18 cellular contexts compared by ENCODE assay signal in the genomic region with DNA sequence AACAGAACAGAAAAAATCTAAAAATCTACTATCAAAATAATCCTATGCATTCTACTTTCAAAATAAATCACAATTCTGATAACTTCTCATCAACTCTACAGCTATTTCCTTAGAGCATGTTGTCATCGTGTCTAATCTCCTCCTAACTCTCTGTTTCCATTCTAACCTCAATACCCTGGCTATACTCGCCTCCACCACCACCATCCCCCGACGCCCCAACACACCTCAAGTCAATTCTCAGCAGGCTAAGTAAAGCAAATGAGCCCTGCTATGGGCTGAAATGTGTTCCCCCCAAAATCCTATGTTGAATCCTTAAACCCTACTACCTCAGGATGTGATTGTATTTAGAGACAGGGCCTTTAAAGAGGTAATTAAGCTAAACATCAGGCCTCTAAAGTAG. TPM values are rescaled to one million over a fixed set of nuclear protein-coding genes. Genes with fewer than 3 reads are reported as not detected.
DNase-seq lines count a peak whose midpoint lies in the region; ATAC-seq and TF ChIP-seq lines count a peak whose summit lies in the region.
"Had no signal": no experiment of that assay in that cellular context is flagged by ENCODE, and none has a peak within 500 bp of the region (broad histone marks: within the 10 kb centered on the region; RNA-seq: fewer than 3 reads in every experiment).

No MANE protein-coding gene starts in this region.

- no peak overlapping the region for H2BK20ac ChIP-seq in H9 (ENCODE audit: low read depth, low read length, poor library complexity, severe bottlenecking)

- no peak for TF ChIP-seq CTCF in H9 (conservative IDR thresholded peaks at IDR 0.05)

- peak overlapping the region; percentile 38 for H3K27ac Mint-ChIP-seq in activated naive CD4-positive, alpha-beta T cell treated with anti-CD3 and anti-CD28 coated beads, Interleukin-2, amount 10 ng/mL, durations not matched to agents 7 days and 5 days
- peak overlapping the region in 2 of 3 experiments; percentile 32 to 64; a peak in 5 of 7 replicates for H3K27ac Mint-ChIP-seq in H9
- H3K27ac Mint-ChIP-seq in central memory CD8-positive, alpha-beta T cell (ENCODE audit: low read depth): peak overlapping the region; percentile 6
- H3K27ac Mint-ChIP-seq: activated naive CD4-positive, alpha-beta T cell treated with anti-CD3 and anti-CD28 coated beads, Interleukin-2, amount 50 U/mL, for 24 hours had no signal

- no peak overlapping the region for H2BK12ac ChIP-seq in H9 (ENCODE audit: insufficient read length, low read depth, low read length)

- H3K9me3 Mint-ChIP-seq in activated naive CD4-positive, alpha-beta T cell treated with anti-CD3 and anti-CD28 coated beads, Interleukin-2, amount 10 ng/mL, durations not matched to agents 7 days and 5 days: peaks cover 4% of the 10 kb centered on the region
- H3K9me3 Mint-ChIP-seq in H9: peaks cover 0 to 3% of the 10 kb centered on the region in 2 experiments; a peak in 3 of 5 replicates
- no peaks in the 10 kb centered on the region for H3K9me3 Mint-ChIP-seq in central memory CD8-positive, alpha-beta T cell
- H3K9me3 Mint-ChIP-seq: activated naive CD4-positive, alpha-beta T cell treated with anti-CD3 and anti-CD28 coated beads, Interleukin-2, amount 50 U/mL, for 24 hours had no signal

- no peak overlapping the region for H3K4ac ChIP-seq in H9 (ENCODE audit: low read depth, low read length)

- no peak overlapping the region for H4K5ac ChIP-seq in H9 (ENCODE audit: insufficient read length, low read depth, low read length)

- H3K4me2 ChIP-seq in H9 (ENCODE audit: insufficient read depth, insufficient read length, low read length): no peak overlapping the region

- H3K9ac ChIP-seq in H9 (ENCODE audit: extremely low read depth, insufficient read length, low read length): no peak overlapping the region

- H3K4me1 ChIP-seq in H9 (ENCODE audit: insufficient read depth, low read length): peaks cover 3% of the 10 kb centered on the region; the same call in 1 of the 2 replicates

- no peak overlapping the region for H2AFZ ChIP-seq in H9 (ENCODE audit: low read length)

- CTCF ChIA-PET in activated naive CD4-positive, alpha-beta T cell treated with anti-CD3 and anti-CD28 coated beads, Interleukin-2, amount 10 ng/mL, durations not matched to agents 7 days and 5 days (lab: Charles Lee): no interaction called here

- H2AK5ac ChIP-seq in H9 (ENCODE audit: insufficient read length, low read length): no peak overlapping the region

- DNase-seq in activated naive CD4-positive, alpha-beta T cell treated with anti-CD3 and anti-CD28 coated beads, Interleukin-2, amount 10 ng/mL, durations not matched to agents 7 days and 5 days: no peak
- DNase-seq in activated naive CD4-positive, alpha-beta T cell treated with Interleukin-2 at 50 U/mL for 16 hours: no peak
- no peak for DNase-seq in H9
- no peak for DNase-seq in central memory CD8-positive, alpha-beta T cell (ENCODE audit: low spot score in 2 of 2)
- peak; percentile 34 for DNase-seq in stimulated activated naive CD8-positive, alpha-beta T cell treated with anti-CD3 and anti-CD28 coated beads, Interleukin-15, Interleukin-2, amounts not matched to agents 100 U/mL and 50 U/mL, for 24 hours
- no peak for DNase-seq in NCI-H2107 (lab: John Stamatoyannopoulos, UW)
- DNase-seq in stimulated activated naive CD4-positive, alpha-beta T cell treated with Interleukin-2 at 50 U/mL for 16 hours (lab: John Stamatoyannopoulos, UW): no peak
- DNase-seq: activated CD4-positive, alpha-beta T cell treated with anti-CD3 and anti-CD28 coated beads for 4 hours; hippocampal formation; Kasumi-1; left colon; mucosa of descending colon; NCI-H1417; NCI-H226; nucleus accumbens; right lobe of liver had no signal

- no peaks in the 10 kb centered on the region for H4K20me1 ChIP-seq in H9 (ENCODE audit: control insufficient read depth, insufficient read depth, insufficient read length)

- WGBS in H9 (ENCODE audit: extremely low coverage, insufficient read length, low lambda C conversion rate): no CpG with 5 or more reads among the region's 4 CpGs

- H3K18ac ChIP-seq in H9 (ENCODE audit: insufficient read length, low read depth, low read length): no peak overlapping the region

- H3K14ac ChIP-seq in H9 (ENCODE audit: insufficient read depth, low read length): no peak overlapping the region

- H3K79me2 ChIP-seq in H9 (ENCODE audit: insufficient read depth, low read length): peaks cover 2% of the 10 kb centered on the region; the same call in 1 of the 2 replicates

- H3K56ac ChIP-seq in H9 (ENCODE audit: insufficient read length, low read depth, low read length): no peak overlapping the region

- peaks cover 8% of the 10 kb centered on the region for H3K79me1 ChIP-seq in H9 (ENCODE audit: insufficient read depth, low read depth, low read length, poor library complexity, severe bottlenecking)

- H4K8ac ChIP-seq in H9 (replicated peaks; ENCODE audit: insufficient read length, low read depth, low read length): no peak overlapping the region

- peaks cover 34% of the 10 kb centered on the region for H3K36me3 Mint-ChIP-seq in activated naive CD4-positive, alpha-beta T cell treated with anti-CD3 and anti-CD28 coated beads, Interleukin-2, amount 10 ng/mL, durations not matched to agents 7 days and 5 days
- H3K36me3 Mint-ChIP-seq in H9 (ENCODE audit: insufficient read depth in 1 of 3, low read depth in 3 of 3): peaks cover 12 to 27% (median 25%) of the 10 kb centered on the region in 3 experiments
- peaks cover 12% of the 10 kb centered on the region for H3K36me3 Mint-ChIP-seq in central memory CD8-positive, alpha-beta T cell (ENCODE audit: insufficient read depth)

- no peaks in the 10 kb centered on the region for H3K27me3 Mint-ChIP-seq in activated naive CD4-positive, alpha-beta T cell treated with anti-CD3 and anti-CD28 coated beads, Interleukin-2, amount 10 ng/mL, durations not matched to agents 7 days and 5 days
- H3K27me3 Mint-ChIP-seq in H9 (ENCODE audit: low read depth): no peaks in the 10 kb centered on the region; the same call in 1 of the 2 replicates
- no peaks in the 10 kb centered on the region for H3K27me3 Mint-ChIP-seq in central memory CD8-positive, alpha-beta T cell
- H3K27me3 Mint-ChIP-seq: activated naive CD4-positive, alpha-beta T cell treated with anti-CD3 and anti-CD28 coated beads, Interleukin-2, amount 50 U/mL, for 24 hours had no signal

- peaks cover 22% of the 10 kb centered on the region for H3K4me1 Mint-ChIP-seq in activated naive CD4-positive, alpha-beta T cell treated with anti-CD3 and anti-CD28 coated beads, Interleukin-2, amount 10 ng/mL, durations not matched to agents 7 days and 5 days
- peaks cover 19 to 28% of the 10 kb centered on the region in 2 experiments for H3K4me1 Mint-ChIP-seq in H9
- peaks cover 44% of the 10 kb centered on the region for H3K4me1 Mint-ChIP-seq in central memory CD8-positive, alpha-beta T cell

- no peak overlapping the region for H2BK120ac ChIP-seq in H9 (ENCODE audit: low read depth, low read length, poor library complexity, severe bottlenecking)

- H2BK5ac ChIP-seq in H9 (ENCODE audit: insufficient read length, low read length): no peak overlapping the region

- H3K27ac ChIP-seq in H9 (ENCODE audit: insufficient read length, low read depth, low read length): no peak overlapping the region
- H3K27ac ChIP-seq: right lobe of liver had no signal

- H3K23ac ChIP-seq in H9 (ENCODE audit: insufficient read length, low read depth, low read length): no peak overlapping the region

- no peak overlapping the region for H4K91ac ChIP-seq in H9 (ENCODE audit: insufficient read length, low read depth, low read length)

- no peak overlapping the region for H3T11ph ChIP-seq in H9 (ENCODE audit: low read length)

- no peaks in the 10 kb centered on the region for H3K23me2 ChIP-seq in H9 (ENCODE audit: insufficient read length, low read depth, low read length, poor library complexity, severe bottlenecking)

- ATAC-seq in central memory CD8-positive, alpha-beta T cell (replicated peaks; ENCODE audit: extremely low read depth, poor library complexity, severe bottlenecking): no peak
- ATAC-seq in stimulated activated naive CD8-positive, alpha-beta T cell treated with anti-CD3 and anti-CD28 coated beads, Interleukin-15, Interleukin-2, amounts not matched to agents 100 U/mL and 50 U/mL, for 24 hours: peak; percentile 76
- no peak for ATAC-seq in GM19023 (IDR thresholded peaks at IDR 0.05; ENCODE audit: unreplicated experiment)
- ATAC-seq: left colon, mucosa of descending colon, right lobe of liver had no signal

- H3K9me3 ChIP-seq in H9 (ENCODE audit: control insufficient read depth, low read depth, low read length): no peaks in the 10 kb centered on the region
- H3K9me3 ChIP-seq: mucosa of descending colon, right lobe of liver had no signal

- no peak overlapping the region for H2BK15ac ChIP-seq in H9 (ENCODE audit: low read depth, low read length)

- no peak overlapping the region for H3K4me3 Mint-ChIP-seq in activated naive CD4-positive, alpha-beta T cell treated with anti-CD3 and anti-CD28 coated beads, Interleukin-2, amount 10 ng/mL, durations not matched to agents 7 days and 5 days
- peak overlapping the region in 1 of 2 experiments; percentile 23; a peak in 1 of 5 replicates for H3K4me3 Mint-ChIP-seq in H9
- H3K4me3 Mint-ChIP-seq in central memory CD8-positive, alpha-beta T cell: no peak overlapping the region
- H3K4me3 Mint-ChIP-seq: activated naive CD4-positive, alpha-beta T cell treated with anti-CD3 and anti-CD28 coated beads, Interleukin-2, amount 50 U/mL, for 24 hours had no signal

- no peaks in the 10 kb centered on the region for H3K27me3 ChIP-seq in H9 (ENCODE audit: insufficient read depth, low read length)
- H3K27me3 ChIP-seq: right lobe of liver had no signal

RNA-seq across cellular contexts. Expression of a gene that starts 34.6 kb away (rescaled TPM):
- 147 TPM in 2 replicates for total RNA-seq in H9 (2021)
